In genomic region chr4:71648923-71649322, GRCh38 we compare ENCODE assay signal across 21 cellular contexts.
DNase-seq lines count a peak whose midpoint lies in the region; ATAC-seq and TF ChIP-seq lines count a peak whose summit lies in the region.
"Had no signal": no experiment of that assay in that cellular context is flagged by ENCODE, and none has a peak within 500 bp of the region (broad histone marks: within the 10 kb centered on the region; RNA-seq: fewer than 3 reads in every experiment).

No MANE protein-coding gene starts in this region.

- H3K27ac ChIP-seq in body of pancreas, result peak overlapping the region in 1 of 4 donors; percentile 10
- H3K27ac ChIP-seq: Peyer's patch, SK-N-MC had no signal

- TF ChIP-seq CTCF in body of pancreas (IDR thresholded peaks at IDR 0.05), result no peak

- H3K36me3 ChIP-seq in body of pancreas (replicated peaks in 1 of 2; ENCODE audit: insufficient read depth in 1 of 2, low read depth in 2 of 2), result no peaks in the 10 kb centered on the region
- H3K36me3 ChIP-seq: MG63, Peyer's patch had no signal

- DNase-seq in NCI-H1694 (lab: John Stamatoyannopoulos, UW), result peak; percentile 0
- DNase-seq in NCI-H1694 treated with DMSO at 0.1 percent for 48 hours (lab: John Stamatoyannopoulos, UW), result no peak
- DNase-seq in body of pancreas, result no peak
- no peak for DNase-seq in Kasumi-1 (lab: John Stamatoyannopoulos, UW)
- no peak for DNase-seq in activated CD4-positive, CD25-positive, alpha-beta regulatory T cell treated with anti-CD3 and anti-CD28 coated beads, Interleukin-2, amount 50 U/mL, for 72 hours
- DNase-seq: DMS79, EL, GDM1, H7, MG63, NCI-H187, NCI-H2081 treated with DMSO at 0.1 percent for 48 hours, NCI-H446, NCI-H526, NCI-H82, Peyer's patch, SIG-M5 had no signal

- peak; percentile 55 for ATAC-seq in body of pancreas
- ATAC-seq in esophagus mucosa, result peak; percentile 41
- no peak for ATAC-seq in HG02852 (IDR thresholded peaks at IDR 0.05; ENCODE audit: unreplicated experiment)
- ATAC-seq: K562 had no signal

- intact Hi-C loops in body of pancreas (cut with DNase I), result no loop called here

- no peak for TF ChIP-seq POLR2A in body of pancreas (IDR thresholded peaks at IDR 0.05)

- H3K4me3 ChIP-seq in body of pancreas, result no peak overlapping the region
- H3K4me3 ChIP-seq: K562, MG63, Peyer's patch, SK-N-MC had no signal

- WGBS in body of pancreas, 2 donors, result 0 to 46% methylated on average over 1 of the region's 1 CpG

- H3K4me1 ChIP-seq in body of pancreas, result peaks cover 12% of the 10 kb centered on the region
- H3K4me1 ChIP-seq: Peyer's patch had no signal

- H3K9me3 ChIP-seq in body of pancreas, result no peaks in the 10 kb centered on the region
- H3K9me3 ChIP-seq: MG63, Peyer's patch had no signal

- H3K27me3 ChIP-seq in body of pancreas, result no peaks in the 10 kb centered on the region
- H3K27me3 ChIP-seq: MG63, Peyer's patch had no signal
